Comparison of ENCODE assay signal across 12 cellular contexts in genomic region chr1:9798236-9799130, GRCh38. TPM values are rescaled to one million over a fixed set of nuclear protein-coding genes. Genes with fewer than 3 reads are reported as not detected.
DNase-seq lines count a peak whose midpoint lies in the region; ATAC-seq and TF ChIP-seq lines count a peak whose summit lies in the region.
"Had no signal": no experiment of that assay in that cellular context is flagged by ENCODE, and none has a peak within 500 bp of the region (broad histone marks: within the 10 kb centered on the region; RNA-seq: fewer than 3 reads in every experiment).

No MANE protein-coding gene starts in this region.

- H3K36me3 ChIP-seq in SK-N-SH (replicated peaks in 1 of 2; ENCODE audit: control insufficient read depth in 1 of 2, insufficient read depth in 2 of 2, low read length in 1 of 2) (no peaks in the 10 kb centered on the region), BE2C (no peaks in the 10 kb centered on the region)

- no peaks in the 10 kb centered on the region for H3K9me3 Mint-ChIP-seq in WTC11
- H3K9me3 Mint-ChIP-seq in stimulated activated naive B cell treated with anti-CD40 and anti-IgM and Interleukin-4, amounts not matched to agents 10 μg/mL and 1 μg/mL and 100 μg/mL, for 72 hours, result no peaks in the 10 kb centered on the region
- H3K9me3 Mint-ChIP-seq: naive B cell had no signal

- no peaks in the 10 kb centered on the region for H3F3A ChIP-seq in SK-N-SH (replicated peaks; ENCODE audit: insufficient read depth)

- TF ChIP-seq CTCF in SK-N-SH (IDR thresholded peaks at IDR 0.05) (no peak), WTC11 (IDR thresholded peaks at IDR 0.05) (no peak), fibroblast of villous mesenchyme (IDR thresholded peaks at IDR 0.05; ENCODE audit: insufficient read depth, low read depth, low read length) (no peak), BE2C (IDR thresholded peaks at IDR 0.05; ENCODE audit: low read depth, low read length) (no peak)

- H3K27ac ChIP-seq in SK-N-SH (ENCODE audit: low read depth in 2 of 2, low read length in 1 of 2), result no peak overlapping the region
- H3K27ac ChIP-seq: A549 had no signal

- no peak overlapping the region for H3K4me3 ChIP-seq in SK-N-SH (ENCODE audit: low read depth in 2 of 2, low read length in 1 of 2)
- peak overlapping the region; percentile 16 for H3K4me3 ChIP-seq in fibroblast of villous mesenchyme (ENCODE audit: low read depth, low read length)
- no peak overlapping the region for H3K4me3 ChIP-seq in BE2C (ENCODE audit: low read depth, low read length)
- H3K4me3 ChIP-seq: A549, K562 had no signal

- H3K4me3 Mint-ChIP-seq in WTC11, result no peak overlapping the region
- H3K4me3 Mint-ChIP-seq in stimulated activated naive B cell treated with anti-CD40 and anti-IgM and Interleukin-4, amounts not matched to agents 10 μg/mL and 1 μg/mL and 100 μg/mL, for 72 hours, result no peak overlapping the region

- H4K20me1 ChIP-seq in SK-N-SH (ENCODE audit: insufficient read depth), result peaks cover 58% of the 10 kb centered on the region

- POLR2A ChIA-PET in SK-N-SH (lab: Yijun Ruan, JAX), result no interaction called here
- POLR2A ChIA-PET in WTC11 (lab: Charles Lee), result no interaction called here

- H3K9me2 ChIP-seq in SK-N-SH, result no peaks in the 10 kb centered on the region

- CTCF ChIA-PET in SK-N-SH (lab: Yijun Ruan, JAX) (interaction anchor here (2.5 kb wide), 1 partner anchor 14 kb away, joined by 10 read pairs; no protein-coding TSS in a partner anchor), WTC11 (lab: Charles Lee) (interaction anchor here (0.6 to 1.1 kb wide), 3 partner anchors 14 to 1525 kb away, joined by 3 to 5 read pairs (median 3); no protein-coding TSS in a partner anchor)

- no peak overlapping the region for H2AFZ ChIP-seq in SK-N-SH (ENCODE audit: low read depth)

- H3K9ac ChIP-seq in SK-N-SH, result no peak overlapping the region

- TF ChIP-seq EP300 in SK-N-SH (IDR thresholded peaks at IDR 0.05; ENCODE audit: borderline replicate concordance in 1 of 2, low read depth in 1 of 2, low read length in 1 of 2), result no peak

- H3K9me3 ChIP-seq in SK-N-SH (no peaks in the 10 kb centered on the region), BE2C (no peaks in the 10 kb centered on the region)
- H3K9me3 ChIP-seq: A549 had no signal

- ATAC-seq in SK-N-SH treated with all-trans-retinoic acid at 6 μM for 48 hours (no peak; the same call in 2 of the 3 replicates), WTC11 (no peak), HG02759 (IDR thresholded peaks at IDR 0.05; ENCODE audit: unreplicated experiment) (no peak)
- no peak for ATAC-seq in stimulated activated naive B cell treated with anti-CD40 and anti-IgM and Interleukin-4, amounts not matched to agents 10 μg/mL and 1 μg/mL and 100 μg/mL, for 72 hours (replicated peaks)
- ATAC-seq: A549, K562 had no signal

- TF ChIP-seq RAD21 in SK-N-SH (IDR thresholded peaks at IDR 0.05; ENCODE audit: low read length), result no peak

- peaks cover 39% of the 10 kb centered on the region for H3K4me1 Mint-ChIP-seq in WTC11
- peaks cover 43 to 64% of the 10 kb centered on the region in 2 donors for H3K4me1 Mint-ChIP-seq in stimulated activated naive B cell treated with anti-CD40 and anti-IgM and Interleukin-4, amounts not matched to agents 10 μg/mL and 1 μg/mL and 100 μg/mL, for 72 hours

- WGBS in SK-N-SH (ENCODE audit: low lambda C conversion rate), result 80% methylated on average over 11 of the region's 11 CpGs

- peaks cover 82% of the 10 kb centered on the region for H3K79me2 ChIP-seq in SK-N-SH (ENCODE audit: insufficient read depth)

- H3K4me1 ChIP-seq in SK-N-SH (ENCODE audit: control insufficient read depth in 1 of 2, insufficient read depth in 2 of 2, low read depth in 1 of 2, low read length in 1 of 2) (peaks cover 0 to 6% of the 10 kb centered on the region in 2 experiments; a peak in 2 of 4 replicates), BE2C (no peaks in the 10 kb centered on the region)

- no peaks in the 10 kb centered on the region for H3K27me3 ChIP-seq in SK-N-SH (ENCODE audit: insufficient read depth)
- no peaks in the 10 kb centered on the region for H3K27me3 ChIP-seq in BE2C

- no peak for DNase-seq in SK-N-SH
- DNase-seq in WTC11 (ENCODE audit: low spot score), result no peak
- DNase-seq in fibroblast of villous mesenchyme (ENCODE audit: low read depth), result peak; percentile 99
- DNase-seq in stimulated activated naive B cell treated with anti-CD40 and anti-IgM and Interleukin-4, amounts not matched to agents 10 μg/mL and 1 μg/mL and 100 μg/mL, for 72 hours, result no peak
- no peak for DNase-seq in A172 (ENCODE audit: low spot score)
- no peak for DNase-seq in BE2C
- DNase-seq: activated CD8-positive, alpha-beta memory T cell treated with anti-CD3 and anti-CD28 coated beads, Interleukin-2, amount 50 U/mL, for 48 hours; naive B cell had no signal

- H3K4me2 ChIP-seq in SK-N-SH, result no peak overlapping the region
- H3K4me2 ChIP-seq: A549 had no signal

- H3K27me3 Mint-ChIP-seq in WTC11 (ENCODE audit: low read depth), result no peaks in the 10 kb centered on the region
- H3K27me3 Mint-ChIP-seq in stimulated activated naive B cell treated with anti-CD40 and anti-IgM and Interleukin-4, amounts not matched to agents 10 μg/mL and 1 μg/mL and 100 μg/mL, for 72 hours, result no peaks in the 10 kb centered on the region
- H3K27me3 Mint-ChIP-seq: naive B cell had no signal

- peak overlapping the region; percentile 6; the same call in 1 of the 2 replicates for H3K27ac Mint-ChIP-seq in WTC11
- peak overlapping the region; percentile 51 for H3K27ac Mint-ChIP-seq in stimulated activated naive B cell treated with anti-CD40 and anti-IgM and Interleukin-4, amounts not matched to agents 10 μg/mL and 1 μg/mL and 100 μg/mL, for 72 hours

- H3K36me3 Mint-ChIP-seq in WTC11, result peaks cover 4% of the 10 kb centered on the region; the same call in 1 of the 2 replicates
- peaks cover 2 to 5% of the 10 kb centered on the region in 2 donors for H3K36me3 Mint-ChIP-seq in stimulated activated naive B cell treated with anti-CD40 and anti-IgM and Interleukin-4, amounts not matched to agents 10 μg/mL and 1 μg/mL and 100 μg/mL, for 72 hours
- H3K36me3 Mint-ChIP-seq: naive B cell had no signal

TF ChIP-seq in SK-N-SH treated with all-trans-retinoic acid at 6 μM for 48 hours, 23 proteins besides CTCF, POLR2A, EP300 and RAD21:
- TF ChIP-seq ISL1 (CRISPR knock-in tag; IDR thresholded peaks at IDR 0.05) (peak; percentile 67), ZNF70 (CRISPR knock-in tag; IDR thresholded peaks at IDR 0.05) (no peak)

TF ChIP-seq in SK-N-SH, 30 proteins besides CTCF, POLR2A, EP300 and RAD21 (continues in another document):
- TF ChIP-seq TAF1 (IDR thresholded peaks at IDR 0.05; ENCODE audit: borderline replicate concordance, low read depth, low read length) (no peak), TEAD4 (IDR thresholded peaks at IDR 0.05; ENCODE audit: borderline replicate concordance, insufficient read depth) (no peak), IRF3 (IDR thresholded peaks at IDR 0.05; ENCODE audit: low read depth, low read length) (no peak), RCOR1 (IDR thresholded peaks at IDR 0.05; ENCODE audit: low read length) (no peak), FOSL2 (IDR thresholded peaks at IDR 0.05; ENCODE audit: borderline replicate concordance, low read depth) (no peak)
- TF ChIP-seq, protein P1, sequence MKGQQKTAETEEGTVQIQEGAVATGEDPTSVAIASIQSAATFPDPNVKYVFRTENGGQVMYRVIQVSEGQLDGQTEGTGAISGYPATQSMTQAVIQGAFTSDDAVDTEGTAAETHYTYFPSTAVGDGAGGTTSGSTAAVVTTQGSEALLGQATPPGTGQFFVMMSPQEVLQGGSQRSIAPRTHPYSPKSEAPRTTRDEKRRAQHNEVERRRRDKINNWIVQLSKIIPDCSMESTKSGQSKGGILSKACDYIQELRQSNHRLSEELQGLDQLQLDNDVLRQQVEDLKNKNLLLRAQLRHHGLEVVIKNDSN (IDR thresholded peaks at IDR 0.05; ENCODE audit: borderline replicate concordance, low read depth), result no peak

TF ChIP-seq in WTC11, 78 proteins besides CTCF, POLR2A, EP300 and RAD21 (continues in another document):
- TF ChIP-seq, protein P2, sequence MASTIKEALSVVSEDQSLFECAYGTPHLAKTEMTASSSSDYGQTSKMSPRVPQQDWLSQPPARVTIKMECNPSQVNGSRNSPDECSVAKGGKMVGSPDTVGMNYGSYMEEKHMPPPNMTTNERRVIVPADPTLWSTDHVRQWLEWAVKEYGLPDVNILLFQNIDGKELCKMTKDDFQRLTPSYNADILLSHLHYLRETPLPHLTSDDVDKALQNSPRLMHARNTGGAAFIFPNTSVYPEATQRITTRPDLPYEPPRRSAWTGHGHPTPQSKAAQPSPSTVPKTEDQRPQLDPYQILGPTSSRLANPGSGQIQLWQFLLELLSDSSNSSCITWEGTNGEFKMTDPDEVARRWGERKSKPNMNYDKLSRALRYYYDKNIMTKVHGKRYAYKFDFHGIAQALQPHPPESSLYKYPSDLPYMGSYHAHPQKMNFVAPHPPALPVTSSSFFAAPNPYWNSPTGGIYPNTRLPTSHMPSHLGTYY (CRISPR knock-in tag; IDR thresholded peaks at IDR 0.05), result no peak
- TF ChIP-seq, protein P3, sequence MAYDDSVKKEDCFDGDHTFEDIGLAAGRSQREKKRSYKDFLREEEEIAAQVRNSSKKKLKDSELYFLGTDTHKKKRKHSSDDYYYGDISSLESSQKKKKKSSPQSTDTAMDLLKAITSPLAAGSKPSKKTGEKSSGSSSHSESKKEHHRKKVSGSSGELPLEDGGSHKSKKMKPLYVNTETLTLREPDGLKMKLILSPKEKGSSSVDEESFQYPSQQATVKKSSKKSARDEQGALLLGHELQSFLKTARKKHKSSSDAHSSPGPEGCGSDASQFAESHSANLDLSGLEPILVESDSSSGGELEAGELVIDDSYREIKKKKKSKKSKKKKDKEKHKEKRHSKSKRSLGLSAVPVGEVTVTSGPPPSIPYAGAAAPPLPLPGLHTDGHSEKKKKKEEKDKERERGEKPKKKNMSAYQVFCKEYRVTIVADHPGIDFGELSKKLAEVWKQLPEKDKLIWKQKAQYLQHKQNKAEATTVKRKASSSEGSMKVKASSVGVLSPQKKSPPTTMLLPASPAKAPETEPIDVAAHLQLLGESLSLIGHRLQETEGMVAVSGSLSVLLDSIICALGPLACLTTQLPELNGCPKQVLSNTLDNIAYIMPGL (CRISPR knock-in tag; IDR thresholded peaks at IDR 0.05), result no peak
- TF ChIP-seq CREB1 (CRISPR knock-in tag; IDR thresholded peaks at IDR 0.05) (no peak), CREM (CRISPR knock-in tag; IDR thresholded peaks at IDR 0.05) (no peak)
- TF ChIP-seq, protein P4, sequence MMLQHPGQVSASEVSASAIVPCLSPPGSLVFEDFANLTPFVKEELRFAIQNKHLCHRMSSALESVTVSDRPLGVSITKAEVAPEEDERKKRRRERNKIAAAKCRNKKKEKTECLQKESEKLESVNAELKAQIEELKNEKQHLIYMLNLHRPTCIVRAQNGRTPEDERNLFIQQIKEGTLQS (CRISPR knock-in tag; conservative IDR thresholded peaks at IDR 0.05), result no peak

RNA-seq across cellular contexts. Expression of gene CLSTN1, which starts 25.3 kb away (rescaled TPM):
- polyA plus RNA-seq in SK-N-SH (2012; rRNA removed), result 23.1 and 59.6 TPM in 2 replicates
- polyA plus RNA-seq in SK-N-SH (2012; cell fraction: cytosol; rRNA removed), result 41.2 and 50.0 TPM in 2 replicates
- polyA plus RNA-seq in SK-N-SH (2012; cell fraction: nucleus; rRNA removed), result 82.8 and 84.4 TPM in 2 replicates
- total RNA-seq in WTC11 (2021) (119 to 128 TPM (median 124 TPM) in 3 replicates), fibroblast of villous mesenchyme (90.2 and 126 TPM in 2 replicates)
- 24.3 and 27.2 TPM in 2 replicates for total RNA-seq in A172 (2014; rRNA removed; shearing (Covaris generic))
- polyA plus RNA-seq in BE2C (2012; ENCODE audit: insufficient read depth, insufficient read length, low read depth), result 97.0 TPM
